In the genomic region with DNA sequence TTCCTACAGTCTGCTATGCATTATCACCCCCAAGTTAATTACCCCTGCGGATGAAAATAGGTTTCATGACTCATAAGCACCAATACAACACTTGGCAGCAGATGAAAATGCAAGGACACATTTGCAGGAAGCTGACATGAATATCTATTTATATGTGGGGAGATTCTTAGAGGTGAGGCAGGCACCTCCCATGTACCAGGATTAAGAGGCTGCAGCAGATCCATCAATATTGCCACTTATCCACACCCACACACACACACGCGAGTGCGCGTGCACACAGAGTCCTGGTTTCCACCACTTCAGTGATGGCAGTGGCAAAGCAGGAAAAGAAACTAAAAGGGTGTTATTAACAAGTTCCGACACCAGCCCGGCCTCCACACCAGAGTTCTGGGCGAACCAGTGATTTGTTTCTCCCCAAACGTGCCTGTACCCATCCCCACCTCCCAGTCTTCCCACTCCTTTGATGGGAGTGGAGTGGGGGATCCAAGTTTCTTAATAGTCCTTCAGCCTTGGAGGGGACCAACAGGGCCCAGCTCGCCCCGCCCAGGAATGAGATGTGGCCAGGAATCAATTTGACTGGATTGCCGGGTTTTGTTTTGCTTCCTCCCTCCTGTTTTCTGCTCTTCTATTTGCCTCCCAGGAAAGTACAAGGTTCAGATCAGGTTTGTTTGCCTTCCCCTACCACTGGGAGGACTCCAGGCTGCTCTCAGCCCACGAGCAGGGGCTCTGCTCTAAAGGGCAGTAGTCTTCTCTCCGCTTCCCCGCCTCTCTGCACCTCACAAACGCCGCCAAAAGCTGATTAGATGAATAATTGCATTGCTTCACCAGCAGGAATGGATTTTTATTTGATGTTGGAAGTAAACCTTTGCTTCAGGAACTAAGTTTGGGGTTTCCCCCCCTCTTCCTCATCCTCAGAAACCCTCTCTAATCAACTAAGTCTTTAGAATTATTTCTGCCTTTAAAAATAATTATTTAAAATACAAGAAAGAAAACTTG, we compare ENCODE assay signal across 8 cellular contexts. TPM values are rescaled to one million over a fixed set of nuclear protein-coding genes. Genes with fewer than 3 reads are reported as not detected.
DNase-seq lines count a peak whose midpoint lies in the region; ATAC-seq and TF ChIP-seq lines count a peak whose summit lies in the region.

No MANE protein-coding gene starts in this region.

- peak overlapping the region; percentile 3 for H3K4me3 Mint-ChIP-seq in activated T-helper 1 cell treated with anti-CD3 and anti-CD28 coated beads, Interleukin-12 subunit alpha, Interleukin-12 subunit beta, Interleukin-2, Interleukin-4 antibody, amounts not matched to agents 30 ng/mL and 10 ng/mL and 1 ng/mL, durations not matched to agents 14 hours and 24 hours and 36 hours
- peak overlapping the region; percentile 55 for H3K4me3 Mint-ChIP-seq in glutamatergic neuron (ENCODE audit: unreplicated experiment)

- TF ChIP-seq CTCF in glutamatergic neuron (IDR thresholded peaks at IDR 0.05; ENCODE audit: partially characterized antibody, unreplicated experiment), result no peak
- no peak for TF ChIP-seq CTCF in psoas muscle (IDR thresholded peaks at IDR 0.05)

- no peaks in the 10 kb centered on the region for H3K9me3 Mint-ChIP-seq in activated T-helper 1 cell treated with anti-CD3 and anti-CD28 coated beads, Interleukin-12 subunit alpha, Interleukin-12 subunit beta, Interleukin-2, Interleukin-4 antibody, amounts not matched to agents 30 ng/mL and 10 ng/mL and 1 ng/mL, durations not matched to agents 14 hours and 24 hours and 36 hours
- peaks cover 10% of the 10 kb centered on the region for H3K9me3 Mint-ChIP-seq in glutamatergic neuron (ENCODE audit: unreplicated experiment)

- H3K36me3 ChIP-seq in BLaER1 treated with 17β-estradiol and CSF1 and Interleukin-3, amounts not matched to agents 10 nM and 100 nM, result peaks cover 0 to 46% (median 14%) of the 10 kb centered on the region in 11 experiments; a peak in 19 of 22 replicates
- peaks cover 0 to 20% of the 10 kb centered on the region in 2 donors for H3K36me3 ChIP-seq in psoas muscle (ENCODE audit: insufficient read depth in 1 of 2, low read depth in 1 of 2)

- H4K20me1 ChIP-seq in BLaER1 treated with 17β-estradiol and CSF1 and Interleukin-3, amounts not matched to agents 10 nM and 100 nM, result peaks cover 18 to 61% (median 41%) of the 10 kb centered on the region in 11 experiments; a peak in 21 of 22 replicates

- H3K9ac ChIP-seq in BLaER1 treated with 17β-estradiol and CSF1 and Interleukin-3, amounts not matched to agents 10 nM and 100 nM, result peak overlapping the region; percentile 6 to 100 (median 42); a peak in 17 of 22 replicates

- ATAC-seq in psoas muscle (peak; percentile 59 to 68 (median 64)), HG03378 (IDR thresholded peaks at IDR 0.05; ENCODE audit: unreplicated experiment) (no peak), GM21526 (IDR thresholded peaks at IDR 0.05; ENCODE audit: low FRiP score, unreplicated experiment) (no peak)

- WGBS in psoas muscle, 3 donors, result 28 to 42% (median 29%) methylated on average over 17 of the region's 17 CpGs

- H3K27ac ChIP-seq in BLaER1 treated with 17β-estradiol and CSF1 and Interleukin-3, amounts not matched to agents 10 nM and 100 nM, result peak overlapping the region in 10 of 11 experiments; percentile 4 to 100 (median 52); a peak in 18 of 22 replicates
- H3K27ac ChIP-seq in psoas muscle, result peak overlapping the region; percentile 82

- H3K27me3 Mint-ChIP-seq in activated T-helper 1 cell treated with anti-CD3 and anti-CD28 coated beads, Interleukin-12 subunit alpha, Interleukin-12 subunit beta, Interleukin-2, Interleukin-4 antibody, amounts not matched to agents 30 ng/mL and 10 ng/mL and 1 ng/mL, durations not matched to agents 14 hours and 24 hours and 36 hours (ENCODE audit: insufficient read depth), result no peaks in the 10 kb centered on the region
- H3K27me3 Mint-ChIP-seq in glutamatergic neuron (ENCODE audit: unreplicated experiment), result peaks cover 8% of the 10 kb centered on the region

- no peaks in the 10 kb centered on the region; a peak in 1 of 22 replicates for H3K27me3 ChIP-seq in BLaER1 treated with 17β-estradiol and CSF1 and Interleukin-3, amounts not matched to agents 10 nM and 100 nM
- H3K27me3 ChIP-seq in psoas muscle (ENCODE audit: insufficient read depth in 3 of 3, low read length in 2 of 3), result no peaks in the 10 kb centered on the region

- H3K4me1 ChIP-seq in BLaER1 treated with 17β-estradiol and CSF1 and Interleukin-3, amounts not matched to agents 10 nM and 100 nM, result peaks cover 33 to 72% (median 58%) of the 10 kb centered on the region in 10 experiments
- H3K4me1 ChIP-seq in psoas muscle, result peaks cover 40% of the 10 kb centered on the region

- peak overlapping the region; percentile 59 for H3K27ac Mint-ChIP-seq in activated T-helper 1 cell treated with anti-CD3 and anti-CD28 coated beads, Interleukin-12 subunit alpha, Interleukin-12 subunit beta, Interleukin-2, Interleukin-4 antibody, amounts not matched to agents 30 ng/mL and 10 ng/mL and 1 ng/mL, durations not matched to agents 14 hours and 24 hours and 36 hours
- peak overlapping the region; percentile 86 for H3K27ac Mint-ChIP-seq in glutamatergic neuron (ENCODE audit: unreplicated experiment)

- DNase-seq in LoVo (ENCODE audit: low spot score), result peak; percentile 56
- no peak for DNase-seq in activated T-helper 1 cell treated with anti-CD3 and anti-CD28 coated beads, Interleukin-12 subunit alpha, Interleukin-12 subunit beta, Interleukin-2, Interleukin-4 antibody, amounts not matched to agents 30 ng/mL and 10 ng/mL and 1 ng/mL, durations not matched to agents 14 hours and 24 hours and 36 hours (ENCODE audit: low spot score)
- no peak for DNase-seq in glutamatergic neuron
- DNase-seq in psoas muscle, result no peak
- DNase-seq in NK-92 (lab: John Stamatoyannopoulos, UW; ENCODE audit: unreplicated experiment), result no peak

- H3K4me1 Mint-ChIP-seq in activated T-helper 1 cell treated with anti-CD3 and anti-CD28 coated beads, Interleukin-12 subunit alpha, Interleukin-12 subunit beta, Interleukin-2, Interleukin-4 antibody, amounts not matched to agents 30 ng/mL and 10 ng/mL and 1 ng/mL, durations not matched to agents 14 hours and 24 hours and 36 hours (ENCODE audit: low read depth), result peaks cover 41% of the 10 kb centered on the region
- H3K4me1 Mint-ChIP-seq in glutamatergic neuron (ENCODE audit: low read depth, unreplicated experiment), result peaks cover 25% of the 10 kb centered on the region

- intact Hi-C loops in activated T-helper 1 cell treated with anti-CD3 and anti-CD28 coated beads, Interleukin-12 subunit alpha, Interleukin-12 subunit beta, Interleukin-2, Interleukin-4 antibody, amounts not matched to agents 30 ng/mL and 10 ng/mL and 1 ng/mL, durations not matched to agents 14 hours and 24 hours and 36 hours (cut with micrococcal nuclease), result loop anchor here (1.0 kb wide), 1 partner anchor 30 kb away; no protein-coding TSS in a partner anchor
- intact Hi-C loops in psoas muscle (cut with DNase I), result loop anchor here in 1 of 2 donors (10.0 kb wide), 1 partner anchor 108 kb away; no protein-coding TSS in a partner anchor

- H3K4me2 ChIP-seq in BLaER1 treated with 17β-estradiol and CSF1 and Interleukin-3, amounts not matched to agents 10 nM and 100 nM, result peak overlapping the region; percentile 80 to 100 (median 94)

- peak overlapping the region in 5 of 10 experiments; percentile 87 to 95 (median 93); a peak in 9 of 20 replicates for H3K4me3 ChIP-seq in BLaER1 treated with 17β-estradiol and CSF1 and Interleukin-3, amounts not matched to agents 10 nM and 100 nM
- peak overlapping the region; percentile 91 for H3K4me3 ChIP-seq in psoas muscle

- peaks cover 6% of the 10 kb centered on the region for H3K36me3 Mint-ChIP-seq in activated T-helper 1 cell treated with anti-CD3 and anti-CD28 coated beads, Interleukin-12 subunit alpha, Interleukin-12 subunit beta, Interleukin-2, Interleukin-4 antibody, amounts not matched to agents 30 ng/mL and 10 ng/mL and 1 ng/mL, durations not matched to agents 14 hours and 24 hours and 36 hours (ENCODE audit: low read depth)
- no peaks in the 10 kb centered on the region for H3K36me3 Mint-ChIP-seq in glutamatergic neuron (ENCODE audit: unreplicated experiment)

- no peaks in the 10 kb centered on the region for H3K9me3 ChIP-seq in BLaER1 treated with 17β-estradiol and CSF1 and Interleukin-3, amounts not matched to agents 10 nM and 100 nM (replicated peaks in 1 of 11)
- no peaks in the 10 kb centered on the region for H3K9me3 ChIP-seq in psoas muscle

RNA-seq across cellular contexts. Expression of gene IRF2BPL, which starts 5.2 kb away (rescaled TPM):
- 24.9 and 26.5 TPM in 2 replicates for total RNA-seq in activated T-helper 1 cell treated with anti-CD3 and anti-CD28 coated beads, Interleukin-12 subunit alpha, Interleukin-12 subunit beta, Interleukin-2, Interleukin-4 antibody, amounts not matched to agents 30 ng/mL and 10 ng/mL and 1 ng/mL, durations not matched to agents 14 hours and 24 hours and 36 hours
- total RNA-seq in glutamatergic neuron (ENCODE audit: unreplicated experiment) (23.3 TPM), psoas muscle (10 to 100 TPM in 3 of 4 donors, 1 to 10 TPM in 1; 9.7 to 26.3 (median 21.7) TPM)
- polyA plus RNA-seq in psoas muscle, result 1 to 10 TPM; 3.8 to 9.5 (median 4.4) TPM

Comparison
In these comparisons a context has a peak if more than half of its experiments do, and no peak if none do; other contexts are left out.
1. ATAC-seq: peak in psoas muscle (4 of 4); none in HG03378 (single experiment) and GM21526 (single experiment).